13 cellular contexts compared by ENCODE assay signal in the genomic region with DNA sequence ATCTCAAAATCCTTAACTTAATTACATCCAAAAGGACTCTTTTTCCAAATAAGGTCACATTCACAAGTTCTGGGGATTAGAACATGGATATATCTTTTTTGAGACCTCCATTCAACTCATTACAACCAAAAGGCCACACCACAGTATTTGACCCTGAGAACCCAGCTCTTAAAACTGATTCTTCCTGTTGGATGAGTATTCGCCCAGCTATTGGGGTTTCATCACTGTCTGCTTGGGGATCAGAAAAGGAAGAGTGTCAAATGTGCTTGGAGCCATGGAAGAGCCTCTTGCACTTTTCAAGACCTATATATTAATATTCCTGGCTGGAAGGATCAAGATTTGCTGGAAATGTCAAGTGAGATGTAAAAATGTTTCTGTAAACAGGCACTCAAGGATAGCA. TPM values are rescaled to one million over a fixed set of nuclear protein-coding genes. Genes with fewer than 3 reads are reported as not detected.
"Had no signal": no experiment of that assay in that cellular context is flagged by ENCODE, and none has a peak within 500 bp of the region (broad histone marks: within the 10 kb centered on the region; RNA-seq: fewer than 3 reads in every experiment).

No MANE protein-coding gene starts in this region.

- DNase-seq: activated naive CD4-positive, alpha-beta T cell; left ventricle myocardium inferior; stimulated activated CD4-positive, alpha-beta T cell treated with anti-CD3 and anti-CD28 coated beads, Interleukin-2, amount 100 ng/mL, for 48 hours; stimulated activated CD8-positive, alpha-beta memory T cell treated with anti-CD3 and anti-CD28 coated beads, Interleukin-4, amount 100 ng/mL, for 48 hours; stomach; T1000 had no signal

- H3K9me3 ChIP-seq: gastroesophageal sphincter, left ventricle myocardium inferior, sigmoid colon, stomach, vagina had no signal

- H3K27me3 ChIP-seq: cardiac muscle cell, gastroesophageal sphincter, sigmoid colon, stomach, vagina had no signal

- H3K4me3 ChIP-seq: cardiac muscle cell, gastroesophageal sphincter, left ventricle myocardium inferior, sigmoid colon, stomach, vagina had no signal

- ATAC-seq: gastroesophageal sphincter had no signal

- H3K27ac ChIP-seq: cardiac muscle cell, gastroesophageal sphincter, sigmoid colon, stomach, vagina, VCaP had no signal

- H3K36me3 ChIP-seq: cardiac muscle cell, gastroesophageal sphincter, left ventricle myocardium inferior, sigmoid colon, stomach, vagina had no signal

RNA-seq across cellular contexts. Expression of gene TINAGL1, which starts 5.4 kb away (rescaled TPM):
- total RNA-seq: activated CD4-positive, alpha-beta memory T cell treated with anti-CD3 and anti-CD28 coated beads, Interleukin-2, amount 10 ng/mL, durations not matched to agents 7 days and 5 days had no signal

RNA-seq across cellular contexts. Expression of gene HCRTR1, which starts 46.6 kb away (rescaled TPM):
- total RNA-seq: activated CD4-positive, alpha-beta memory T cell treated with anti-CD3 and anti-CD28 coated beads, Interleukin-2, amount 10 ng/mL, durations not matched to agents 7 days and 5 days; astrocyte; cardiac muscle cell; sigmoid colon; stomach; vagina had no signal
